Comparison of ENCODE assay signal across 14 cellular contexts in genomic region chr10:127196955-127197432, GRCh38. TPM values are rescaled to one million over a fixed set of nuclear protein-coding genes. Genes with fewer than 3 reads are reported as not detected.
DNase-seq lines count a peak whose midpoint lies in the region; ATAC-seq and TF ChIP-seq lines count a peak whose summit lies in the region.
"Had no signal": no experiment of that assay in that cellular context is flagged by ENCODE, and none has a peak within 500 bp of the region (broad histone marks: within the 10 kb centered on the region; RNA-seq: fewer than 3 reads in every experiment).

No MANE protein-coding gene starts in this region.

- H3K4me3 Mint-ChIP-seq in type B pancreatic cell: peak overlapping the region; percentile 90
- H3K4me3 Mint-ChIP-seq: stimulated activated naive CD8-positive, alpha-beta T cell treated with anti-CD3 and anti-CD28 coated beads, Interleukin-15, amount 100 ng/mL, for 72 hours had no signal

- peaks cover 0 to 35% (median 0%) of the 10 kb centered on the region in 7 donors for H3K27me3 ChIP-seq in heart right ventricle
- peaks cover 10% of the 10 kb centered on the region for H3K27me3 ChIP-seq in kidney epithelial cell (ENCODE audit: control insufficient read depth, insufficient read depth, low read length)

- H3K27me3 Mint-ChIP-seq in type B pancreatic cell: peaks cover 53% of the 10 kb centered on the region

- H3K4me3 ChIP-seq in heart right ventricle (peak overlapping the region in 9 of 10 donors; percentile 8 to 65 (median 54)), cardiac fibroblast (replicated peaks in 1 of 2; ENCODE audit: low read depth in 2 of 2, low read length in 2 of 2) (peak overlapping the region; percentile 52), kidney epithelial cell (ENCODE audit: low read depth, low read length) (peak overlapping the region; percentile 37)
- H3K4me3 ChIP-seq: lung had no signal

- ATAC-seq in heart right ventricle: peak in 3 of 8 donors; percentile 14 to 47 (median 22)
- no peak for ATAC-seq in HG02759 (IDR thresholded peaks at IDR 0.05; ENCODE audit: unreplicated experiment)
- no peak for ATAC-seq in esophagus mucosa

- peaks cover 5 to 26% (median 19%) of the 10 kb centered on the region in 9 donors for H3K4me1 ChIP-seq in heart right ventricle

- DNase-seq in heart right ventricle: no peak
- no peak for DNase-seq in cardiac septum (ENCODE audit: low spot score)
- DNase-seq in cardiac fibroblast (ENCODE audit: low read depth in 2 of 2): no peak
- DNase-seq in kidney epithelial cell (ENCODE audit: low read depth): no peak
- DNase-seq in type B pancreatic cell (ENCODE audit: extremely low spot score, unreplicated experiment): no peak
- no peak for DNase-seq in activated naive CD4-positive, alpha-beta T cell treated with anti-CD3 and anti-CD28 coated beads, Interleukin-2, amount 50 U/mL, for 16 hours
- DNase-seq: activated CD4-positive, CD25-positive, alpha-beta regulatory T cell; activated gamma-delta T cell treated with Interleukin-2 at 50 U/mL for 16 hours; OCI-M1; stimulated activated naive CD8-positive, alpha-beta T cell treated with anti-CD3 and anti-CD28 coated beads, Interleukin-15, amount 100 ng/mL, for 72 hours had no signal

- H3K27ac Mint-ChIP-seq in type B pancreatic cell: no peak overlapping the region
- H3K27ac Mint-ChIP-seq: stimulated activated naive CD8-positive, alpha-beta T cell treated with anti-CD3 and anti-CD28 coated beads, Interleukin-15, amount 100 ng/mL, for 72 hours had no signal

- no peaks in the 10 kb centered on the region for H3K4me1 Mint-ChIP-seq in type B pancreatic cell (ENCODE audit: unreplicated experiment)
- H3K4me1 Mint-ChIP-seq: stimulated activated naive CD8-positive, alpha-beta T cell treated with anti-CD3 and anti-CD28 coated beads, Interleukin-15, amount 100 ng/mL, for 72 hours had no signal

- no peaks in the 10 kb centered on the region for H3K9me3 ChIP-seq in heart right ventricle

- H3K36me3 ChIP-seq in heart right ventricle: peaks cover 0 to 9% (median 0%) of the 10 kb centered on the region in 9 donors
- H3K36me3 ChIP-seq in kidney epithelial cell (ENCODE audit: control insufficient read depth, insufficient read depth, low read length): no peaks in the 10 kb centered on the region

- intact Hi-C loops in heart right ventricle (cut with DNase I) (no loop called here), cardiac septum (cut with DNase I) (no loop called here)

- no peak for TF ChIP-seq CTCF in heart right ventricle (IDR thresholded peaks at IDR 0.05)
- no peak for TF ChIP-seq CTCF in cardiac fibroblast (IDR thresholded peaks at IDR 0.05; ENCODE audit: low read depth, low read length)
- no peak for TF ChIP-seq CTCF in kidney epithelial cell (IDR thresholded peaks at IDR 0.05; ENCODE audit: insufficient read depth, low read length, poor library complexity, severe bottlenecking)
- no peak for TF ChIP-seq CTCF in type B pancreatic cell (conservative IDR thresholded peaks at IDR 0.05)

- H3K36me3 Mint-ChIP-seq in type B pancreatic cell: no peaks in the 10 kb centered on the region

- H3K27ac ChIP-seq in heart right ventricle: no peak overlapping the region
- H3K27ac ChIP-seq: C4-2B had no signal

- H3K9me3 Mint-ChIP-seq in type B pancreatic cell: no peaks in the 10 kb centered on the region
- H3K9me3 Mint-ChIP-seq: stimulated activated naive CD8-positive, alpha-beta T cell treated with anti-CD3 and anti-CD28 coated beads, Interleukin-15, amount 100 ng/mL, for 72 hours had no signal

- 59% methylated on average over 11 of the region's 11 CpGs for WGBS in heart right ventricle, 2 donors

RNA-seq across cellular contexts. Expression of gene INSYN2A, which starts 0.6 kb away (rescaled TPM):
- total RNA-seq in heart right ventricle (under 1 TPM in 5 of 10 donors, not detected in 5; 0.09 to 0.19 (median 0.15) TPM), cardiac septum (0.19 TPM), kidney epithelial cell (under 0.01 and 0.04 TPM in 2 replicates), type B pancreatic cell (ENCODE audit: low replicate concordance) (0.07 and 0.85 TPM in 2 replicates), esophagus mucosa (not detected)
- under 1 TPM in 1 of 2 donors, not detected in 1; 0.01 TPM for polyA plus RNA-seq in heart right ventricle
